Comparison of ENCODE assay signal across 38 cellular contexts in genomic region chr6:20816126-20816525, GRCh38.
"Had no signal": no experiment of that assay in that cellular context is flagged by ENCODE, and none has a peak within 500 bp of the region (broad histone marks: within the 10 kb centered on the region; RNA-seq: fewer than 3 reads in every experiment).

No MANE protein-coding gene starts in this region.

- H3K4me3 Mint-ChIP-seq: activated B cell treated with CpG ODN at 0.5 μM for 24 hours; activated CD4-positive, alpha-beta memory T cell treated with anti-CD3 and anti-CD28 coated beads for 36 hours; activated naive CD8-positive, alpha-beta T cell treated with anti-CD3 and anti-CD28 coated beads for 36 hours; activated T-helper 17 cell treated with anti-CD3 and anti-CD28 coated beads, Interleukin-2, amount 50 U/mL, for 72 hours had no signal

- H3K4me1 Mint-ChIP-seq: activated B cell treated with CpG ODN at 0.5 μM for 24 hours had no signal

- H3K4me1 ChIP-seq: breast epithelium had no signal

- H3K27ac ChIP-seq: ascending aorta, breast epithelium, PC-9, RWPE1, VCaP had no signal

- H3K9me3 ChIP-seq: breast epithelium, MG63 had no signal

- ATAC-seq: activated T-helper 17 cell treated with anti-CD3 and anti-CD28 coated beads, Interleukin-2, amount 50 U/mL, for 72 hours; Right ventricle myocardium inferior had no signal

- H3K9me3 Mint-ChIP-seq: activated CD4-positive, alpha-beta memory T cell treated with anti-CD3 and anti-CD28 coated beads for 36 hours had no signal

- DNase-seq: activated B cell treated with CpG ODN at 0.5 μM for 24 hours; activated CD4-positive, alpha-beta memory T cell treated with anti-CD3 and anti-CD28 coated beads for 36 hours; activated CD4-positive, alpha-beta T cell treated with anti-CD3 and anti-CD28 coated beads for 4 hours; activated CD4-positive, alpha-beta T cell treated with anti-CD3 and anti-CD28 coated beads, Interleukin-2, amount 50 U/mL, for 1 hour; activated CD4-positive, CD25-positive, alpha-beta regulatory T cell treated with anti-CD3 and anti-CD28 coated beads, Interleukin-2, amount 50 U/mL, for 72 hours; activated CD8-positive, alpha-beta memory T cell treated with anti-CD3 and anti-CD28 coated beads, Interleukin-2, amount 50 U/mL, for 48 hours; activated effector memory CD4-positive, alpha-beta T cell treated with anti-CD3 and anti-CD28 coated beads, Interleukin-2, amount 50 U/mL, for 16 hours; activated naive CD4-positive, alpha-beta T cell; activated naive CD4-positive, alpha-beta T cell treated with anti-CD3 and anti-CD28 coated beads, Interleukin-2, amount 50 U/mL, for 16 hours; activated naive CD8-positive, alpha-beta T cell treated with anti-CD3 and anti-CD28 coated beads for 36 hours; activated T-cell treated with anti-CD3 and anti-CD28 coated beads, Interleukin-2, amount 50 U/mL, for 48 hours; amniotic stem cell; cerebellar nuclear complex; Karpas-422; KBM-7; MG63; NCI-H1048; NCI-H1105 treated with DMSO at 0.1 percent for 48 hours; NCI-H1436; NCI-H1694; NCI-H1930; NCI-H2081 treated with DMSO at 0.1 percent for 48 hours; NCI-H345; NCI-H524 treated with DMSO at 0.1 percent for 48 hours; NCI-H748 treated with DMSO at 0.1 percent for 48 hours; NK-92 treated with Interleukin-12 subunit alpha and Interleukin-12 subunit beta, amount 100 ng/mL, for 24 hours; PC-9; SIG-M5; SW 1271; T-helper 1 cell; T-helper 2 cell; T-helper 9 cell had no signal

- H3K4me3 ChIP-seq: ascending aorta, breast epithelium, MG63, PC-9 had no signal

- H3K27ac Mint-ChIP-seq: activated B cell treated with CpG ODN at 0.5 μM for 24 hours; activated CD4-positive, alpha-beta memory T cell treated with anti-CD3 and anti-CD28 coated beads for 36 hours; activated naive CD8-positive, alpha-beta T cell treated with anti-CD3 and anti-CD28 coated beads for 36 hours; activated T-helper 17 cell treated with anti-CD3 and anti-CD28 coated beads, Interleukin-2, amount 50 U/mL, for 72 hours had no signal

- H3K36me3 ChIP-seq: ascending aorta, breast epithelium, MG63 had no signal

- H3K27me3 ChIP-seq: ascending aorta, breast epithelium, MG63 had no signal

- H3K27me3 Mint-ChIP-seq: activated B cell treated with CpG ODN at 0.5 μM for 24 hours; activated CD4-positive, alpha-beta memory T cell treated with anti-CD3 and anti-CD28 coated beads for 36 hours; activated naive CD8-positive, alpha-beta T cell treated with anti-CD3 and anti-CD28 coated beads for 36 hours; activated T-helper 17 cell treated with anti-CD3 and anti-CD28 coated beads, Interleukin-2, amount 50 U/mL, for 72 hours had no signal
